Comparison of ENCODE assay signal across 14 cellular contexts in the genomic region with DNA sequence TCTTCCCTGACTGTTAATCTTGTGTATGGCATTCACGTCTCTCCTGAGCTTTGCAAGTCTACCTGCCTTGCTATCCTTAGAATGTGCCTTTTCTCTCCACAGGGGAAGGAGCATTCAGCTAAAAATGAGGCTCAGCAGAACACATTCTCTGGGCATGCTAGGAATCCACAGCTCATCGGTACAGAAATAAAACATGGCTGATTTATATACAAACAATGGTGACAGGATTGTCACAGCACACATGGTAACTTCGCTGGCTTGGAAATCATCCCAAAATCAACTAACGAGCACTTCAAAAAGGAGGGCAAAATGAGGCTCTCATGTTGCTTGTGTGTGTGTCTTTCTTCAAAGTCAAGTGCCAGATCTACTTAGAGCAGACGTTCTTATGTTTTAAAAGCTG.
DNase-seq lines count a peak whose midpoint lies in the region; FAIRE-seq and TF ChIP-seq lines count a peak whose summit lies in the region.
"Had no signal": no experiment of that assay in that cellular context is flagged by ENCODE, and none has a peak within 500 bp of the region (broad histone marks: within the 10 kb centered on the region; RNA-seq: fewer than 3 reads in every experiment).

No MANE protein-coding gene starts in this region.

- H3K36me3 ChIP-seq in Peyer's patch = no peaks in the 10 kb centered on the region

- no peak overlapping the region for H3K4me3 ChIP-seq in Peyer's patch
- H3K4me3 ChIP-seq: GM23338 had no signal

- no peaks in the 10 kb centered on the region for H3K4me1 ChIP-seq in Peyer's patch

- TF ChIP-seq CTCF in Peyer's patch (IDR thresholded peaks at IDR 0.05) = no peak

- FAIRE-seq in RCC 7860 (lab: Jason Lieb, UNC) = no peak
- FAIRE-seq: HTR-8/SVneo had no signal

- no peak for TF ChIP-seq POLR2A in Peyer's patch (IDR thresholded peaks at IDR 0.05)

- peak; percentile 41 for DNase-seq in NCI-H748 (lab: John Stamatoyannopoulos, UW; ENCODE audit: unreplicated experiment)
- no peak for DNase-seq in NCI-H748 treated with DMSO at 0.1 percent for 48 hours (lab: John Stamatoyannopoulos, UW)
- DNase-seq in NCI-H1436 (lab: John Stamatoyannopoulos, UW) = peak; percentile 18
- peak; percentile 70 for DNase-seq in NCI-H345 treated with DMSO at 0.1 percent for 48 hours (lab: John Stamatoyannopoulos, UW; ENCODE audit: unreplicated experiment)
- no peak for DNase-seq in Peyer's patch
- no peak for DNase-seq in RCC 7860 (ENCODE audit: low spot score)
- no peak for DNase-seq in RPMI8226
- DNase-seq: AML-193, GDM1, MV-4-11, NCI-H526 treated with DMSO at 0.1 percent for 48 hours, SHP77 treated with DMSO at 0.1 percent for 48 hours had no signal

- H3K9me3 ChIP-seq in Peyer's patch = no peaks in the 10 kb centered on the region

- no peaks in the 10 kb centered on the region for H3K27me3 ChIP-seq in Peyer's patch

- H3K27ac ChIP-seq in Peyer's patch = no peak overlapping the region

Comparison
In these comparisons a context has a peak if more than half of its experiments do, and no peak if none do; other contexts are left out.
1. DNase-seq: peak in NCI-H748 (single experiment), NCI-H1436 (single experiment) and NCI-H345 treated with DMSO at 0.1 percent for 48 hours (single experiment); none in NCI-H748 treated with DMSO at 0.1 percent for 48 hours (single experiment), Peyer's patch (0 of 3), RCC 7860 (single experiment) and RPMI8226 (single experiment).